1 cellular context compared by ENCODE assay signal in genomic region chr1:220962031-220962751, GRCh38.
TF ChIP-seq lines count a peak whose summit lies in the region.

No MANE protein-coding gene starts in this region.

TF ChIP-seq in IMR-90, 13 proteins besides CTCF, POLR2A, EP300 and RAD21 (continued from another document):
- TF ChIP-seq USF2 (IDR thresholded peaks at IDR 0.05; ENCODE audit: low read depth, low read length), result no peak
- TF ChIP-seq RFX5 (IDR thresholded peaks at IDR 0.05; ENCODE audit: low read depth, low read length), result no peak
- TF ChIP-seq CHD1 (IDR thresholded peaks at IDR 0.05; ENCODE audit: low read depth, low read length), result no peak
- TF ChIP-seq CEBPB (IDR thresholded peaks at IDR 0.05; ENCODE audit: low read depth, low read length), result peak; percentile 98
- peak; percentile 86 for TF ChIP-seq MAFK (IDR thresholded peaks at IDR 0.05; ENCODE audit: low read depth, low read length)
- no peak for TF ChIP-seq SMC3 (IDR thresholded peaks at IDR 0.05; ENCODE audit: low read depth, low read length)
- peak; percentile 90 for TF ChIP-seq NFE2L2 (IDR thresholded peaks at IDR 0.05; ENCODE audit: low read depth, low read length)
